Comparison of ENCODE assay signal across 29 cellular contexts in genomic region chr1:78779831-78780230, GRCh38.
DNase-seq lines count a peak whose midpoint lies in the region; ATAC-seq and TF ChIP-seq lines count a peak whose summit lies in the region.
"Had no signal": no experiment of that assay in that cellular context is flagged by ENCODE, and none has a peak within 500 bp of the region (broad histone marks: within the 10 kb centered on the region; RNA-seq: fewer than 3 reads in every experiment).

No MANE protein-coding gene starts in this region.

- DNase-seq in AG10803 (ENCODE audit: low read depth) (peak; percentile 4), NCI-H226 (peak; percentile 4), dermis blood vessel endothelial cell (peak; percentile 1), iris pigment epithelial cell (ENCODE audit: low read depth) (peak; percentile 15), NCI-H526 (lab: John Stamatoyannopoulos, UW) (no peak)
- DNase-seq: activated CD8-positive, alpha-beta T cell treated with anti-CD3 and anti-CD28 coated beads for 36 hours; activated effector memory CD4-positive, alpha-beta T cell treated with Interleukin-2 at 50 U/mL for 16 hours; activated naive CD8-positive, alpha-beta T cell treated with anti-CD3 and anti-CD28 coated beads for 36 hours; activated T-cell treated with anti-CD3 and anti-CD28 coated beads for 4 hours; DMS153; glutamatergic neuron; Kasumi-1; midbrain; natural killer cell; NCI-H1092; NCI-H187; NCI-H2171 treated with DMSO at 0.1 percent for 48 hours; NCI-H524; pancreas; PC-3; retina; spleen; trophoblast cell had no signal

- H3K4me3 ChIP-seq in AG10803 (ENCODE audit: low read length) = no peak overlapping the region
- H3K4me3 ChIP-seq: BLaER1, pancreas, spleen had no signal

- TF ChIP-seq CTCF in AG10803 (conservative IDR thresholded peaks at IDR 0.05; ENCODE audit: low read length) = no peak

- ATAC-seq in HG02759 (IDR thresholded peaks at IDR 0.05; ENCODE audit: unreplicated experiment) = no peak
- ATAC-seq in HG02588 (IDR thresholded peaks at IDR 0.05; ENCODE audit: unreplicated experiment) = no peak
- no peak for ATAC-seq in GM18907 (IDR thresholded peaks at IDR 0.05; ENCODE audit: unreplicated experiment)
- ATAC-seq: activated CD8-positive, alpha-beta T cell treated with anti-CD3 and anti-CD28 coated beads for 36 hours; esophagus mucosa; HCT116; natural killer cell; pancreas; PC-3 had no signal

Comparison
In these comparisons a context has a peak if more than half of its experiments do, and no peak if none do; other contexts are left out.
1. DNase-seq: peak in AG10803 (single experiment), NCI-H226 (single experiment), dermis blood vessel endothelial cell (single experiment) and iris pigment epithelial cell (single experiment); none in NCI-H526 (0 of 2).